In genomic region chr16:84186685-84187437, GRCh38 we compare ENCODE assay signal across 1 cellular context.
TF ChIP-seq lines count a peak whose summit lies in the region.

TAF1C (minus strand) TSS chr16:84187057; CDS start chr16:84184988, 2,069 bp downstream.

TF ChIP-seq in K562, 482 proteins besides CTCF, POLR2A, EP300 and RAD21 (continued from another document and continues in another):
- TF ChIP-seq HDAC2 (IDR thresholded peaks at IDR 0.05), result 0 out of 2 replicates have a peak, but pooled peaks have one; percentile 45
- TF ChIP-seq MECOM (CRISPR knock-in tag; IDR thresholded peaks at IDR 0.05), result no peak
- no peak for TF ChIP-seq ZNF407 (IDR thresholded peaks at IDR 0.05; ENCODE audit: low read depth)
- TF ChIP-seq MAZ (CRISPR knock-in tag; conservative IDR thresholded peaks at IDR 0.05 in 1 of 2, IDR thresholded peaks at IDR 0.05 in 1 of 2), result peak; percentile 76 to 79
- TF ChIP-seq CHD2 (IDR thresholded peaks at IDR 0.05; ENCODE audit: low read depth, low read length), result peak; percentile 35; the same call in 1 of the 2 replicates
- no peak for TF ChIP-seq TAF15 (IDR thresholded peaks at IDR 0.05; ENCODE audit: low read depth, low read length)
- no peak for TF ChIP-seq AFF4 (CRISPR knock-in tag; IDR thresholded peaks at IDR 0.05)
- TF ChIP-seq EHMT2 (IDR thresholded peaks at IDR 0.05), result peak; percentile 67; the same call in 1 of the 2 replicates
- TF ChIP-seq ATF6 (CRISPR knock-in tag; IDR thresholded peaks at IDR 0.05), result 0 out of 2 replicates have a peak, but pooled peaks have one; percentile 86
- TF ChIP-seq SPI1 (IDR thresholded peaks at IDR 0.05; ENCODE audit: borderline replicate concordance, low read depth, low read length), result peak; percentile 69
- no peak for TF ChIP-seq ZNF133 (CRISPR knock-in tag; IDR thresholded peaks at IDR 0.05)
- TF ChIP-seq ZHX1 (conservative IDR thresholded peaks at IDR 0.05; ENCODE audit: low read length), result no peak
- TF ChIP-seq ZNF347 (CRISPR knock-in tag; IDR thresholded peaks at IDR 0.05; ENCODE audit: low read depth), result no peak
- peak; percentile 17 to 43; a peak in 3 of 4 replicates for TF ChIP-seq TBL1XR1 (IDR thresholded peaks at IDR 0.05; ENCODE audit: low read length in 2 of 2)
- TF ChIP-seq HMG20A (CRISPR knock-in tag; conservative IDR thresholded peaks at IDR 0.05), result no peak
- peak; percentile 95 for TF ChIP-seq PHF20 (IDR thresholded peaks at IDR 0.05; ENCODE audit: partially characterized antibody)
- TF ChIP-seq ETS2 (tag; IDR thresholded peaks at IDR 0.05; ENCODE audit: borderline replicate concordance, poor library complexity, severe bottlenecking), result no peak
- peak; percentile 78 for TF ChIP-seq KLF16 (IDR thresholded peaks at IDR 0.05)
- peak; percentile 39 for TF ChIP-seq JUN (IDR thresholded peaks at IDR 0.05; ENCODE audit: borderline replicate concordance, low read depth, low read length)
- TF ChIP-seq JUN (CRISPR knock-in tag; IDR thresholded peaks at IDR 0.05; ENCODE audit: borderline replicate concordance), result no peak
- TF ChIP-seq PTTG1 (tag; IDR thresholded peaks at IDR 0.05; ENCODE audit: low read depth), result no peak
- no peak for TF ChIP-seq NELFE (IDR thresholded peaks at IDR 0.05; ENCODE audit: insufficient read depth, insufficient read length)
- peak in 1 of 2 experiments; percentile 95; a peak in 2 of 4 replicates for TF ChIP-seq HDAC1 (IDR thresholded peaks at IDR 0.05)
- no peak for TF ChIP-seq NR2C2 (CRISPR knock-in tag; IDR thresholded peaks at IDR 0.05)
- peak; percentile 90 for TF ChIP-seq NR2C2 (tag; IDR thresholded peaks at IDR 0.05)
- TF ChIP-seq IRF2 (CRISPR knock-in tag; IDR thresholded peaks at IDR 0.05), result no peak
- no peak for TF ChIP-seq KHSRP (IDR thresholded peaks at IDR 0.05)
- no peak for TF ChIP-seq ZNF507 (tag; conservative IDR thresholded peaks at IDR 0.05)
- no peak for TF ChIP-seq TCF15 (CRISPR knock-in tag; IDR thresholded peaks at IDR 0.05)
- 0 out of 2 replicates have a peak, but pooled peaks have one; percentile 2 for TF ChIP-seq ZNF384 (IDR thresholded peaks at IDR 0.05; ENCODE audit: low read depth, low read length)
- TF ChIP-seq CREB5 (CRISPR knock-in tag; IDR thresholded peaks at IDR 0.05), result no peak
- TF ChIP-seq RNF2 (IDR thresholded peaks at IDR 0.05), result peak; percentile 32; the same call in 1 of the 2 replicates
- TF ChIP-seq PYGO2 (tag; IDR thresholded peaks at IDR 0.05), result no peak
